2 cellular contexts compared by ENCODE assay signal in the genomic region with DNA sequence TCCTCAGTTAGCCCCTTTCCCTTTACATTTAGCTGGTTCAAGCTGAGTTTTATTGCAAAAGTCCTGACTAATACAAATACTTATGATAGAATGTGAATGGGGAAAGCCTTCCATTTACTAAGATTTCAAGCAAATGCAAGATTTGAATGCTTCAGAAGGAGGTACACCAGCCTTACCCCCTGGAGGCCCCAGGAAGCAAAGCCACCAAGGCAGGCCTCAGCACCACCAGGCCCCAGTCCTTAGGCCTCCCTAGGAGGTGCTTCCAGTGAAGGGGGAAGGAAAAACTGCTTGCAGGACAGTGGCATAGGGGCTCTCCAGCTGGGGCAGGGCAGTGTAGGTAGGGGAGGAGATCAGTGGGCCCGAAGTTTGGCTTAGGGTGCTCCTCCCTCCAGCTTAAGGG.
TF ChIP-seq lines count a peak whose summit lies in the region.

No MANE protein-coding gene starts in this region.

TF ChIP-seq in GM23338, 12 proteins besides CTCF, POLR2A, EP300 and RAD21 (continues in another document):
- TF ChIP-seq ZNF114 (CRISPR knock-in tag; IDR thresholded peaks at IDR 0.05) (no peak), EZH2 (IDR thresholded peaks at IDR 0.05; ENCODE audit: low read depth, unreplicated experiment) (no peak), ZNF462 (CRISPR knock-in tag; IDR thresholded peaks at IDR 0.05) (no peak), POLR2AphosphoS5 (IDR thresholded peaks at IDR 0.05; ENCODE audit: low read depth) (no peak), JUNB (IDR thresholded peaks at IDR 0.05; ENCODE audit: unreplicated experiment) (no peak), ZNF331 (CRISPR knock-in tag; IDR thresholded peaks at IDR 0.05; ENCODE audit: low read depth) (no peak), STAT1 (IDR thresholded peaks at IDR 0.05; ENCODE audit: unreplicated experiment) (no peak), NANOG (IDR thresholded peaks at IDR 0.05; ENCODE audit: borderline replicate concordance) (no peak), CREB1 (CRISPR knock-in tag; IDR thresholded peaks at IDR 0.05; ENCODE audit: low read depth) (no peak), EZH2phosphoT487 (IDR thresholded peaks at IDR 0.05; ENCODE audit: unreplicated experiment) (no peak)
- TF ChIP-seq, protein P1, sequence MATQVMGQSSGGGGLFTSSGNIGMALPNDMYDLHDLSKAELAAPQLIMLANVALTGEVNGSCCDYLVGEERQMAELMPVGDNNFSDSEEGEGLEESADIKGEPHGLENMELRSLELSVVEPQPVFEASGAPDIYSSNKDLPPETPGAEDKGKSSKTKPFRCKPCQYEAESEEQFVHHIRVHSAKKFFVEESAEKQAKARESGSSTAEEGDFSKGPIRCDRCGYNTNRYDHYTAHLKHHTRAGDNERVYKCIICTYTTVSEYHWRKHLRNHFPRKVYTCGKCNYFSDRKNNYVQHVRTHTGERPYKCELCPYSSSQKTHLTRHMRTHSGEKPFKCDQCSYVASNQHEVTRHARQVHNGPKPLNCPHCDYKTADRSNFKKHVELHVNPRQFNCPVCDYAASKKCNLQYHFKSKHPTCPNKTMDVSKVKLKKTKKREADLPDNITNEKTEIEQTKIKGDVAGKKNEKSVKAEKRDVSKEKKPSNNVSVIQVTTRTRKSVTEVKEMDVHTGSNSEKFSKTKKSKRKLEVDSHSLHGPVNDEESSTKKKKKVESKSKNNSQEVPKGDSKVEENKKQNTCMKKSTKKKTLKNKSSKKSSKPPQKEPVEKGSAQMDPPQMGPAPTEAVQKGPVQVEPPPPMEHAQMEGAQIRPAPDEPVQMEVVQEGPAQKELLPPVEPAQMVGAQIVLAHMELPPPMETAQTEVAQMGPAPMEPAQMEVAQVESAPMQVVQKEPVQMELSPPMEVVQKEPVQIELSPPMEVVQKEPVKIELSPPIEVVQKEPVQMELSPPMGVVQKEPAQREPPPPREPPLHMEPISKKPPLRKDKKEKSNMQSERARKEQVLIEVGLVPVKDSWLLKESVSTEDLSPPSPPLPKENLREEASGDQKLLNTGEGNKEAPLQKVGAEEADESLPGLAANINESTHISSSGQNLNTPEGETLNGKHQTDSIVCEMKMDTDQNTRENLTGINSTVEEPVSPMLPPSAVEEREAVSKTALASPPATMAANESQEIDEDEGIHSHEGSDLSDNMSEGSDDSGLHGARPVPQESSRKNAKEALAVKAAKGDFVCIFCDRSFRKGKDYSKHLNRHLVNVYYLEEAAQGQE (IDR thresholded peaks at IDR 0.05; ENCODE audit: unreplicated experiment) = no peak

TF ChIP-seq in GM12878, 131 proteins besides CTCF, POLR2A, EP300 and RAD21:
- no peak for TF ChIP-seq SUPT20H (IDR thresholded peaks at IDR 0.05; ENCODE audit: borderline replicate concordance, control insufficient read depth, low read depth, low read length)
- TF ChIP-seq CHD1 (IDR thresholded peaks at IDR 0.05; ENCODE audit: low read depth, low read length) = no peak
- no peak for TF ChIP-seq MYB (IDR thresholded peaks at IDR 0.05; ENCODE audit: borderline replicate concordance, low read depth, low read length)
- TF ChIP-seq ATF3 (IDR thresholded peaks at IDR 0.05; ENCODE audit: borderline replicate concordance, extremely low read depth, low read depth, low read length) = no peak
- no peak for TF ChIP-seq PML (IDR thresholded peaks at IDR 0.05; ENCODE audit: low read length)
- no peak for TF ChIP-seq SREBF2 (IDR thresholded peaks at IDR 0.05; ENCODE audit: low read length)
- no peak for TF ChIP-seq CBX3 (IDR thresholded peaks at IDR 0.05; ENCODE audit: borderline replicate concordance, low read depth)
- no peak for TF ChIP-seq WRNIP1 (IDR thresholded peaks at IDR 0.05; ENCODE audit: borderline replicate concordance, low read depth, low read length)
- TF ChIP-seq RELA (IDR thresholded peaks at IDR 0.05; ENCODE audit: borderline replicate concordance, partially characterized antibody) = no peak
- no peak for TF ChIP-seq TBL1XR1 (IDR thresholded peaks at IDR 0.05; ENCODE audit: low read depth, low read length)
- TF ChIP-seq SMAD1 (IDR thresholded peaks at IDR 0.05; ENCODE audit: low read depth, partially characterized antibody) = no peak
- TF ChIP-seq SP1 (IDR thresholded peaks at IDR 0.05; ENCODE audit: low read depth, low read length) = no peak
- no peak for TF ChIP-seq RB1 (IDR thresholded peaks at IDR 0.05; ENCODE audit: borderline replicate concordance)
- TF ChIP-seq BCL11A (IDR thresholded peaks at IDR 0.05; ENCODE audit: low read depth, low read length) = no peak
- no peak for TF ChIP-seq SUZ12 (IDR thresholded peaks at IDR 0.05; ENCODE audit: unreplicated experiment)
- no peak for TF ChIP-seq ZNF24 (IDR thresholded peaks at IDR 0.05)
